Comparison of ENCODE assay signal across 9 cellular contexts in the genomic region with DNA sequence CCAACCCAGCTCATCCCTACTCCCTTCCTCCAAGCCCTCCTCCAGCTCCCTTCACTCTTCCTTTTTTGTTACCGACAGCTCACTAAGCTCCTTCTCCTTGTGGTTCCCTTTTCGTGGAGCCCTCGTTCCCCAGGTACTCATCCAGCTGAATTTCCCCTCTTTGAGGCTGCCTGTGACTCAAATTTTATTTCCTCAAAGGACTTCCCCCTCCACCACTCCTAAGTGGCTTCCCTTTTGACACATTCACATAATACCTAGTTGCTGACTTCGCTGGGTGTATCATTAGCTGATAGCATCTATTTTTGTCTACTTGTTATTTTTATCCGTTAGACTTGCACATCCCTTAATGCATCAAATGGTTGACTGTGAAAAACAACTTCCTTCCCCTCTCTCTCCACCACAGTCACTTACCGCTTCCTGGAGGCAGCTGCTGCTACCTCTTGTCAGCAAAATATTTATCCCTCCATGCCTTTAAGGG. TPM values are rescaled to one million over a fixed set of nuclear protein-coding genes. Genes with fewer than 3 reads are reported as not detected.
DNase-seq lines count a peak whose midpoint lies in the region; ATAC-seq and TF ChIP-seq lines count a peak whose summit lies in the region.
"Had no signal": no experiment of that assay in that cellular context is flagged by ENCODE, and none has a peak within 500 bp of the region (broad histone marks: within the 10 kb centered on the region; RNA-seq: fewer than 3 reads in every experiment).

No MANE protein-coding gene starts in this region.

- no peaks in the 10 kb centered on the region for H3K27me3 ChIP-seq in lung (ENCODE audit: control insufficient read depth, insufficient read depth)
- H3K27me3 ChIP-seq in HAP-1 (ENCODE audit: low read depth), result peaks cover 18% of the 10 kb centered on the region

- in situ Hi-C loops in HAP-1 (cut with MboI; ENCODE audit: low sequenced_read_pairs), result no loop called here

- H3K4me1 Mint-ChIP-seq in activated CD4-positive, alpha-beta memory T cell treated with anti-CD3 and anti-CD28 coated beads for 36 hours (ENCODE audit: low read depth), result peaks cover 29% of the 10 kb centered on the region

- H3K4me3 ChIP-seq in lung (no peak overlapping the region), HAP-1 (no peak overlapping the region)

- H3K27ac Mint-ChIP-seq in activated CD4-positive, alpha-beta memory T cell treated with anti-CD3 and anti-CD28 coated beads for 36 hours, result peak overlapping the region; percentile 76

- H3K9me3 ChIP-seq in lung (ENCODE audit: control insufficient read depth in 2 of 2, insufficient read depth in 1 of 2, low read length in 1 of 2), result no peaks in the 10 kb centered on the region
- H3K9me3 ChIP-seq in HAP-1, result no peaks in the 10 kb centered on the region

- WGBS in lung, 2 donors, result 3 to 17% methylated on average over 6 of the region's 6 CpGs

- H3K4me3 Mint-ChIP-seq in activated CD4-positive, alpha-beta memory T cell treated with anti-CD3 and anti-CD28 coated beads for 36 hours, result peak overlapping the region; percentile 18

- H3K9me3 Mint-ChIP-seq in activated CD4-positive, alpha-beta memory T cell treated with anti-CD3 and anti-CD28 coated beads for 36 hours, result no peaks in the 10 kb centered on the region

- TF ChIP-seq CTCF in lung (IDR thresholded peaks at IDR 0.05; ENCODE audit: control extremely low read depth, extremely low read depth), result no peak

- peak overlapping the region in 1 of 2 donors; percentile 65 for H3K27ac ChIP-seq in lung (ENCODE audit: low read depth in 1 of 2, low read length in 1 of 2)

- POLR2A ChIA-PET in activated CD4-positive, alpha-beta memory T cell treated with anti-CD3 and anti-CD28 coated beads for 36 hours (lab: Charles Lee), result interaction anchor here (0.9 to 1.3 kb wide), 2 partner anchors 11 to 115 kb away, joined by 3 to 7 read pairs; partner anchors contain the start of gene FFAR1

- intact Hi-C loops in activated CD4-positive, alpha-beta memory T cell treated with anti-CD3 and anti-CD28 coated beads for 36 hours (cut with micrococcal nuclease), result loop anchor here (1.0 to 2.0 kb wide), 3 partner anchors 11 to 116 kb away; partner anchors contain the start of gene FFAR1

- ATAC-seq in HG03520 (IDR thresholded peaks at IDR 0.05; ENCODE audit: unreplicated experiment) (peak; percentile 57), lung (ENCODE audit: insufficient read depth, low FRiP score) (peak; percentile 62)

- no peaks in the 10 kb centered on the region for H3K36me3 Mint-ChIP-seq in activated CD4-positive, alpha-beta memory T cell treated with anti-CD3 and anti-CD28 coated beads for 36 hours

- H3K4me1 ChIP-seq in lung (ENCODE audit: control insufficient read depth in 2 of 2, insufficient read depth in 2 of 2, low read length in 2 of 2) (peaks cover 7 to 18% of the 10 kb centered on the region in 2 donors), HAP-1 (no peaks in the 10 kb centered on the region)

- CTCF ChIA-PET in activated CD4-positive, alpha-beta memory T cell treated with anti-CD3 and anti-CD28 coated beads for 36 hours (lab: Charles Lee), result interaction anchor here (0.6 to 1.4 kb wide), 8 partner anchors 9 to 193 kb away, joined by 3 to 5 read pairs (median 3); partner anchors contain the start of genes FFAR1 and FFAR3

- peaks cover 2% of the 10 kb centered on the region for H3K27me3 Mint-ChIP-seq in activated CD4-positive, alpha-beta memory T cell treated with anti-CD3 and anti-CD28 coated beads for 36 hours

- peak; percentile 5 for DNase-seq in stimulated activated CD4-positive, alpha-beta T cell treated with anti-CD3 and anti-CD28 coated beads, Interleukin-2, amount 100 ng/mL, for 4 hours (ENCODE audit: low read depth)
- no peak for DNase-seq in stimulated activated CD4-positive, alpha-beta T cell treated with anti-CD3 and anti-CD28 coated beads, Interleukin-2, amount 100 ng/mL, for 48 hours
- DNase-seq in activated CD4-positive, alpha-beta memory T cell treated with anti-CD3 and anti-CD28 coated beads for 36 hours, result peak; percentile 56
- DNase-seq in lung (ENCODE audit: low spot score), result no peak
- DNase-seq in NCI-H526 treated with DMSO at 0.1 percent for 48 hours (lab: John Stamatoyannopoulos, UW), result no peak
- no peak for DNase-seq in HAP-1 (ENCODE audit: low spot score in 2 of 2)
- DNase-seq in H4 (ENCODE audit: low spot score), result no peak

- no peaks in the 10 kb centered on the region for H3K36me3 ChIP-seq in lung (ENCODE audit: control insufficient read depth in 2 of 2, insufficient read depth in 2 of 2, low read length in 2 of 2)
- no peaks in the 10 kb centered on the region for H3K36me3 ChIP-seq in HAP-1 (replicated peaks)

RNA-seq across cellular contexts. Expression of gene FFAR2, which starts 14.5 kb away (rescaled TPM):
- not detected for total RNA-seq in activated CD4-positive, alpha-beta memory T cell treated with anti-CD3 and anti-CD28 coated beads for 36 hours
- 1 to 10 TPM; 2.6 to 6.2 TPM for total RNA-seq in lung
- 100 to 1,000 TPM in 1 of 2 donors, 1 to 10 TPM in 1; 1.2 to 113 TPM for polyA plus RNA-seq in lung
- not detected in 2 replicates for total RNA-seq in H4 (2014; rRNA removed; shearing (Covaris generic))
- total RNA-seq: kidney epithelial cell had no signal

RNA-seq across cellular contexts. Expression of gene KRTDAP, which starts 27.7 kb away (rescaled TPM):
- total RNA-seq in activated CD4-positive, alpha-beta memory T cell treated with anti-CD3 and anti-CD28 coated beads for 36 hours, result not detected
- not detected for total RNA-seq in lung
- polyA plus RNA-seq in lung, result under 1 TPM; 0.16 to 0.49 TPM
- total RNA-seq in H4 (2014; rRNA removed; shearing (Covaris generic)), result not detected in 2 replicates
- total RNA-seq: kidney epithelial cell had no signal

RNA-seq across cellular contexts. Expression of gene DMKN, which starts 50.9 kb away (rescaled TPM):
- total RNA-seq in activated CD4-positive, alpha-beta memory T cell treated with anti-CD3 and anti-CD28 coated beads for 36 hours, result 1 to 10 TPM; 2.1 to 2.4 TPM
- total RNA-seq in lung, result 100 to 1,000 TPM in 1 of 2 donors, 10 to 100 TPM in 1; 84.6 to 127 TPM
- polyA plus RNA-seq in lung, result 100 to 1,000 TPM in 1 of 2 donors, 10 to 100 TPM in 1; 79.0 to 278 TPM
- 19.6 and 34.6 TPM in 2 replicates for total RNA-seq in H4 (2014; rRNA removed; shearing (Covaris generic))

Comparison
In these comparisons a context has a peak if more than half of its experiments do, and no peak if none do; other contexts are left out.
1. DNase-seq: peak in stimulated activated CD4-positive, alpha-beta T cell treated with anti-CD3 and anti-CD28 coated beads, Interleukin-2, amount 100 ng/mL, for 4 hours (single experiment) and activated CD4-positive, alpha-beta memory T cell treated with anti-CD3 and anti-CD28 coated beads for 36 hours (single experiment); none in stimulated activated CD4-positive, alpha-beta T cell treated with anti-CD3 and anti-CD28 coated beads, Interleukin-2, amount 100 ng/mL, for 48 hours (0 of 2), lung (single experiment), NCI-H526 treated with DMSO at 0.1 percent for 48 hours (single experiment), HAP-1 (0 of 2) and H4 (single experiment).